ENCODE assay signal across 1 cellular context in the genomic region with DNA sequence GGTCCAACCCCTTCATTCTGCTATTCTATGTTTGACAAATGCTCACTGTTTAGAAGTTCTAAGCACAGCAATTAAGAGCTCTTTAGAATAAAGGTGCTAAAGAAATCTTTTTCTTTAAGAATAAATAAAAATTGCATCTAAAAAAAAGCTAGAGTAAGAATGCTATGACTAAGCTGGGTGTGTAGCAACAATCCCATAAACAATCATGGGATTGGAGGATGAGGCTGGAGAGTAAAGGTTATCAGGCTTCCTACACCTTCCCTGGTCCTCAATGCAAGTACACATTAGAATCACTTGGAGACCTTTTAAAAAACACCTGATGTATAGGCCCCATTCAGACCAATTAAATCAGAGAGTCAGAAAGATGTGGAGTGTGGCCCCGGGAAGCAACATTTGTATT.
TF ChIP-seq lines count a peak whose summit lies in the region.

No MANE protein-coding gene starts in this region.

TF ChIP-seq in SK-N-SH treated with all-trans-retinoic acid at 6 μM for 48 hours, 23 proteins besides CTCF, POLR2A, EP300 and RAD21:
- no peak for TF ChIP-seq TSHZ2 (CRISPR knock-in tag; IDR thresholded peaks at IDR 0.05)
- no peak for TF ChIP-seq ESRRG (CRISPR knock-in tag; IDR thresholded peaks at IDR 0.05)
- TF ChIP-seq TCF4 (CRISPR knock-in tag; IDR thresholded peaks at IDR 0.05; ENCODE audit: borderline replicate concordance) = no peak
- TF ChIP-seq ZNF8 (CRISPR knock-in tag; IDR thresholded peaks at IDR 0.05) = no peak
- TF ChIP-seq BACH2 (CRISPR knock-in tag; IDR thresholded peaks at IDR 0.05; ENCODE audit: borderline replicate concordance) = no peak
